22 cellular contexts compared by ENCODE assay signal in genomic region chr10:51302316-51302715, GRCh38.
DNase-seq lines count a peak whose midpoint lies in the region; ATAC-seq and TF ChIP-seq lines count a peak whose summit lies in the region.
"Had no signal": no experiment of that assay in that cellular context is flagged by ENCODE, and none has a peak within 500 bp of the region (broad histone marks: within the 10 kb centered on the region; RNA-seq: fewer than 3 reads in every experiment).

No MANE protein-coding gene starts in this region.

- TF ChIP-seq CTCF in ascending aorta (IDR thresholded peaks at IDR 0.05) (no peak), heart left ventricle (IDR thresholded peaks at IDR 0.05) (no peak), retinal pigment epithelial cell (conservative IDR thresholded peaks at IDR 0.05; ENCODE audit: low read depth, low read length) (no peak)

- H3K27ac ChIP-seq in ascending aorta = peak overlapping the region; percentile 82 to 85
- H3K27ac ChIP-seq in heart left ventricle = peak overlapping the region in 9 of 12 donors; percentile 24 to 81 (median 61)
- H3K27ac ChIP-seq: cardiac muscle cell, foreskin keratinocyte, WERI-Rb-1 had no signal

- H3K9me3 Mint-ChIP-seq in activated T-cell treated with anti-CD3 and anti-CD28 coated beads, Interleukin-2, amount 50 U/mL, for 72 hours = peaks cover 0 to 2% of the 10 kb centered on the region in 2 donors

- peak; percentile 9 for DNase-seq in AG08395 (ENCODE audit: low spot score)
- DNase-seq in ascending aorta (ENCODE audit: low spot score in 2 of 2) = no peak
- DNase-seq in heart left ventricle = no peak
- DNase-seq in retinal pigment epithelial cell (ENCODE audit: low read depth) = peak; percentile 37
- DNase-seq in activated T-cell treated with anti-CD3 and anti-CD28 coated beads, Interleukin-2, amount 50 U/mL, for 72 hours = no peak
- no peak for DNase-seq in DMS79 treated with DMSO at 0.1 percent for 48 hours (lab: John Stamatoyannopoulos, UW)
- no peak for DNase-seq in kidney glomerular epithelial cell (lab: John Stamatoyannopoulos, UW)
- DNase-seq: activated CD8-positive, alpha-beta T cell treated with anti-CD3 and anti-CD28 coated beads, Interleukin-2, amount 10 ng/mL, durations not matched to agents 7 days and 5 days; activated T-cell treated with anti-CD3 and anti-CD28 coated beads, Interleukin-2, amount 50 U/mL, for 48 hours; CD4-positive, alpha-beta memory T cell; DMS79; effector CD8-positive, alpha-beta T cell; foreskin keratinocyte; left lung; naive thymus-derived CD4-positive, alpha-beta T cell; posterior cingulate gyrus; RPMI8226; stimulated activated naive CD4-positive, alpha-beta T cell treated with Interleukin-2 at 50 U/mL for 16 hours; WERI-Rb-1 had no signal

- H3K27me3 Mint-ChIP-seq in activated T-cell treated with anti-CD3 and anti-CD28 coated beads, Interleukin-2, amount 50 U/mL, for 72 hours (ENCODE audit: low read depth) = no peaks in the 10 kb centered on the region
- H3K27me3 Mint-ChIP-seq: naive thymus-derived CD4-positive, alpha-beta T cell had no signal

- peak in 2 of 4 donors; percentile 70 to 71 for ATAC-seq in heart left ventricle
- ATAC-seq in activated T-cell treated with anti-CD3 and anti-CD28 coated beads, Interleukin-2, amount 50 U/mL, for 72 hours (replicated peaks in 1 of 2) = no peak
- no peak for ATAC-seq in GM19351 (IDR thresholded peaks at IDR 0.05; ENCODE audit: unreplicated experiment)
- ATAC-seq: activated CD8-positive, alpha-beta T cell treated with anti-CD3 and anti-CD28 coated beads, Interleukin-2, amount 10 ng/mL, durations not matched to agents 7 days and 5 days; activated naive CD4-positive, alpha-beta T cell treated with anti-CD3 and anti-CD28 coated beads, Interleukin-2, amount 50 U/mL, for 72 hours; naive thymus-derived CD4-positive, alpha-beta T cell had no signal

- no peak for TF ChIP-seq POLR2A in heart left ventricle (IDR thresholded peaks at IDR 0.05)

- H3K9me3 ChIP-seq in ascending aorta (no peaks in the 10 kb centered on the region), heart left ventricle (no peaks in the 10 kb centered on the region)
- H3K9me3 ChIP-seq: left lung had no signal

- intact Hi-C loops in ascending aorta (cut with DNase I) = loop anchor here (5.0 kb wide), 1 partner anchor 65 kb away; no protein-coding TSS in a partner anchor
- intact Hi-C loops in heart left ventricle (cut with DNase I) = loop anchor here in 1 of 10 donors (10.0 kb wide), 1 partner anchor 228 kb away; the partner anchor contains the start of gene PRKG1

- 47 to 74% (median 52%) methylated on average over 1 of the region's 1 CpG for WGBS in heart left ventricle, 4 donors

- peaks cover 4 to 69% of the 10 kb centered on the region in 2 donors for H3K4me1 ChIP-seq in ascending aorta
- H3K4me1 ChIP-seq in heart left ventricle = peaks cover 0 to 41% (median 13%) of the 10 kb centered on the region in 12 donors

- H3K27ac Mint-ChIP-seq in activated T-cell treated with anti-CD3 and anti-CD28 coated beads, Interleukin-2, amount 50 U/mL, for 72 hours = no peak overlapping the region
- H3K27ac Mint-ChIP-seq: activated CD8-positive, alpha-beta T cell treated with anti-CD3 and anti-CD28 coated beads, Interleukin-2, amount 10 ng/mL, durations not matched to agents 7 days and 5 days; activated naive CD4-positive, alpha-beta T cell treated with anti-CD3 and anti-CD28 coated beads, Interleukin-2, amount 50 U/mL, for 72 hours; CD4-positive, alpha-beta memory T cell; naive thymus-derived CD4-positive, alpha-beta T cell had no signal

- H3K36me3 Mint-ChIP-seq in activated T-cell treated with anti-CD3 and anti-CD28 coated beads, Interleukin-2, amount 50 U/mL, for 72 hours (ENCODE audit: insufficient read depth in 2 of 2) = no peaks in the 10 kb centered on the region
- H3K36me3 Mint-ChIP-seq: activated naive CD4-positive, alpha-beta T cell treated with anti-CD3 and anti-CD28 coated beads, Interleukin-2, amount 50 U/mL, for 72 hours; CD4-positive, alpha-beta memory T cell; naive thymus-derived CD4-positive, alpha-beta T cell had no signal

- no peak overlapping the region for H3K4me3 Mint-ChIP-seq in activated T-cell treated with anti-CD3 and anti-CD28 coated beads, Interleukin-2, amount 50 U/mL, for 72 hours
- H3K4me3 Mint-ChIP-seq: activated CD8-positive, alpha-beta T cell treated with anti-CD3 and anti-CD28 coated beads, Interleukin-2, amount 10 ng/mL, durations not matched to agents 7 days and 5 days; CD4-positive, alpha-beta memory T cell; naive thymus-derived CD4-positive, alpha-beta T cell had no signal

- H3K27me3 ChIP-seq in ascending aorta = no peaks in the 10 kb centered on the region
- no peaks in the 10 kb centered on the region for H3K27me3 ChIP-seq in heart left ventricle
- H3K27me3 ChIP-seq: cardiac muscle cell, foreskin keratinocyte, left lung had no signal

- no peaks in the 10 kb centered on the region for H3K4me1 Mint-ChIP-seq in activated T-cell treated with anti-CD3 and anti-CD28 coated beads, Interleukin-2, amount 50 U/mL, for 72 hours (ENCODE audit: low read depth)
- H3K4me1 Mint-ChIP-seq: CD4-positive, alpha-beta memory T cell; naive thymus-derived CD4-positive, alpha-beta T cell had no signal

- H3K36me3 ChIP-seq in ascending aorta (no peaks in the 10 kb centered on the region), heart left ventricle (no peaks in the 10 kb centered on the region)
- H3K36me3 ChIP-seq: cardiac muscle cell, left lung, WERI-Rb-1 had no signal

- H3K4me3 ChIP-seq in ascending aorta = no peak overlapping the region
- no peak overlapping the region for H3K4me3 ChIP-seq in heart left ventricle
- no peak overlapping the region for H3K4me3 ChIP-seq in retinal pigment epithelial cell (ENCODE audit: low read length)
- H3K4me3 ChIP-seq: cardiac muscle cell, left lung had no signal

Comparison
In these comparisons a context has a peak if more than half of its experiments do, and no peak if none do; other contexts are left out.
1. DNase-seq: peak in AG08395 (single experiment) and retinal pigment epithelial cell (single experiment); none in ascending aorta (0 of 2), heart left ventricle (0 of 5), activated T-cell treated with anti-CD3 and anti-CD28 coated beads, Interleukin-2, amount 50 U/mL, for 72 hours (0 of 2), DMS79 treated with DMSO at 0.1 percent for 48 hours (single experiment) and kidney glomerular epithelial cell (single experiment).